Comparison of ENCODE assay signal across 23 cellular contexts in genomic region chr11:83105167-83105566, GRCh38.
"Had no signal": no experiment of that assay in that cellular context is flagged by ENCODE, and none has a peak within 500 bp of the region (broad histone marks: within the 10 kb centered on the region; RNA-seq: fewer than 3 reads in every experiment).

No MANE protein-coding gene starts in this region.

- ATAC-seq: foreskin keratinocyte; gastrocnemius medialis; heart right ventricle; left cardiac atrium; left lung; left ventricle myocardium superior; lower lobe of right lung; naive thymus-derived CD4-positive, alpha-beta T cell had no signal

- DNase-seq: dermis blood vessel endothelial cell; dorsolateral prefrontal cortex; effector CD4-positive, alpha-beta T cell; effector memory CD4-positive, alpha-beta T cell; foreskin keratinocyte; gastrocnemius medialis; glutamatergic neuron; head of caudate nucleus; heart right ventricle; hippocampal formation; left cardiac atrium; left lung; left ventricle myocardium superior; lower lobe of right lung; mesendoderm; midbrain; naive thymus-derived CD4-positive, alpha-beta T cell had no signal

- H3K27me3 ChIP-seq: dorsolateral prefrontal cortex, esophagus muscularis mucosa, foreskin keratinocyte, gastrocnemius medialis, heart right ventricle, left lung had no signal

- H3K27ac ChIP-seq: coronary artery, dorsolateral prefrontal cortex, esophagus muscularis mucosa, foreskin keratinocyte, gastrocnemius medialis, heart right ventricle, left lung, lower lobe of right lung had no signal

- H3K4me1 ChIP-seq: esophagus muscularis mucosa, foreskin keratinocyte, gastrocnemius medialis, heart right ventricle, left lung, lower lobe of right lung had no signal

- H3K36me3 ChIP-seq: esophagus muscularis mucosa, gastrocnemius medialis, heart right ventricle, left lung, lower lobe of right lung had no signal

- H3K9me3 ChIP-seq: esophagus muscularis mucosa, gastrocnemius medialis, heart right ventricle, left lung, lower lobe of right lung had no signal

- FAIRE-seq: colon, endothelial cell of umbilical vein, islet of Langerhans, keratinocyte had no signal

- H3K4me3 ChIP-seq: coronary artery, dorsolateral prefrontal cortex, esophagus muscularis mucosa, gastrocnemius medialis, heart right ventricle, left lung, lower lobe of right lung had no signal
